ENCODE assay signal across 8 cellular contexts in the genomic region with DNA sequence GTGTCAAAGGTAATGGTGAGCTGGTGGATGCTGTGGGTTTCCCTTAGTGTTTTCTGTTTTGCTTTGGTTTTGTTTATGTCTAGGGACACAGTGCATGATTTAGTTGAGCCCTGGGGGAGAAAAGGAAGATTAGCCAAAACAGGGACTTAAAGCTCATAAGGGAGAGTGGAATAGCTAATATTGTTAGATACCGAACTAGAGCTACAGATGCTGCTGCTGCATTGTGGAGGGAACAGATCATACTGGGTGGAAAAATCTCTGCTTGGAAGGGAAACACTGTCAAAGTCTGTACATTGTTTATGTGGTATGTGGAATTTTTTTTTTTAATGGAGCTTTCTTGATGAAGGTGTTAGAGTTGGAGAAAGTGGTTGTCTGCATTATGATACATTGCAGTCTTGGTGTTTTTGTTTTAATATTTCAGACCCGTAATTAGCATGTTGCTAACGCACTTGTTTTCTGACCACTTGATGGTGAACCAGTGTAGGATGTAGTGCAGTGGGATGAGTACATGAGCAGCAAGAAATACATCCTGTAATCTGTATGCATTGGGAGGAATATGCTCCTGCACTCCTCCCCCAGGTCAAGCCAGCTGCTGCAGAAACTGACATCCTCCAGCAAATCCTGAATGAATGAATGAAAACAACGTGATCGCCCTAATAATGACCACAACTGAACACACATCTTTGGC. TPM values are rescaled to one million over a fixed set of nuclear protein-coding genes. Genes with fewer than 3 reads are reported as not detected.
DNase-seq lines count a peak whose midpoint lies in the region; ATAC-seq and TF ChIP-seq lines count a peak whose summit lies in the region.

No MANE protein-coding gene starts in this region.

- no peak overlapping the region for H3K27ac Mint-ChIP-seq in neural progenitor cell
- no peak overlapping the region for H3K27ac Mint-ChIP-seq in activated naive CD8-positive, alpha-beta T cell treated with anti-CD3 and anti-CD28 coated beads, Interleukin-2, amount 50 U/mL, for 24 hours

- H3F3A ChIP-seq in neural progenitor cell (ENCODE audit: low read depth) = peaks cover 4% of the 10 kb centered on the region

- H3K4me1 ChIP-seq in neural progenitor cell = peaks cover 43% of the 10 kb centered on the region

- peak overlapping the region; percentile 94 for H3K4me2 ChIP-seq in neural progenitor cell

- no peak for ATAC-seq in activated naive CD8-positive, alpha-beta T cell treated with anti-CD3 and anti-CD28 coated beads, Interleukin-2, amount 50 U/mL, for 24 hours
- ATAC-seq in HG03354 (IDR thresholded peaks at IDR 0.05; ENCODE audit: poor library complexity, severe bottlenecking, unreplicated experiment) = no peak
- ATAC-seq in HG03108 (IDR thresholded peaks at IDR 0.05; ENCODE audit: unreplicated experiment) = no peak

- no peaks in the 10 kb centered on the region for H3K27me3 ChIP-seq in GM06990 (replicated peaks; ENCODE audit: control insufficient read depth, insufficient read depth, low read length)
- no peaks in the 10 kb centered on the region for H3K27me3 ChIP-seq in neural progenitor cell

- H3K4me3 ChIP-seq in GM06990 (replicated peaks; ENCODE audit: low read depth, low read length) (peak overlapping the region; percentile 87), neural progenitor cell (peak overlapping the region; percentile 93)

- H3K4me1 Mint-ChIP-seq in neural progenitor cell = peaks cover 15% of the 10 kb centered on the region
- peaks cover 35% of the 10 kb centered on the region for H3K4me1 Mint-ChIP-seq in activated naive CD8-positive, alpha-beta T cell treated with anti-CD3 and anti-CD28 coated beads, Interleukin-2, amount 50 U/mL, for 24 hours

- no peaks in the 10 kb centered on the region for H3K36me3 ChIP-seq in GM06990 (ENCODE audit: control insufficient read depth, insufficient read depth, low read length)
- H3K36me3 ChIP-seq in neural progenitor cell = no peaks in the 10 kb centered on the region

- H3K9me3 ChIP-seq in neural progenitor cell (ENCODE audit: low read depth) = no peaks in the 10 kb centered on the region

- H4K20me1 ChIP-seq in neural progenitor cell (ENCODE audit: low read depth) = peaks cover 53% of the 10 kb centered on the region

- DNase-seq in GM06990 (ENCODE audit: extremely low read depth, insufficient read length) (no peak), NCI-H1105 (lab: John Stamatoyannopoulos, UW) (peak; percentile 23), cerebellum (ENCODE audit: low spot score) (peak; percentile 54), neural progenitor cell (ENCODE audit: low spot score) (peak; percentile 7)
- no peak for DNase-seq in activated naive CD8-positive, alpha-beta T cell treated with anti-CD3 and anti-CD28 coated beads, Interleukin-2, amount 50 U/mL, for 24 hours
- DNase-seq in stimulated activated naive CD4-positive, alpha-beta T cell treated with Interleukin-2 at 50 U/mL for 16 hours (lab: John Stamatoyannopoulos, UW) = no peak

- TF ChIP-seq CTCF in GM06990 (IDR thresholded peaks at IDR 0.05; ENCODE audit: insufficient read depth, low read length, poor library complexity, severe bottlenecking) = no peak
- no peak for TF ChIP-seq CTCF in neural progenitor cell (IDR thresholded peaks at IDR 0.05)

- H3K79me2 ChIP-seq in neural progenitor cell (ENCODE audit: low read depth) = peaks cover 62% of the 10 kb centered on the region

- no peak overlapping the region for H3K27ac ChIP-seq in neural progenitor cell

- H3K9me3 Mint-ChIP-seq in neural progenitor cell = no peaks in the 10 kb centered on the region
- no peaks in the 10 kb centered on the region for H3K9me3 Mint-ChIP-seq in activated naive CD8-positive, alpha-beta T cell treated with anti-CD3 and anti-CD28 coated beads, Interleukin-2, amount 50 U/mL, for 24 hours

- H3K27me3 Mint-ChIP-seq in neural progenitor cell (ENCODE audit: insufficient read depth, low read depth) = no peaks in the 10 kb centered on the region
- H3K27me3 Mint-ChIP-seq in activated naive CD8-positive, alpha-beta T cell treated with anti-CD3 and anti-CD28 coated beads, Interleukin-2, amount 50 U/mL, for 24 hours = no peaks in the 10 kb centered on the region

- no peak overlapping the region for H3K4me3 Mint-ChIP-seq in neural progenitor cell
- no peak overlapping the region for H3K4me3 Mint-ChIP-seq in activated naive CD8-positive, alpha-beta T cell treated with anti-CD3 and anti-CD28 coated beads, Interleukin-2, amount 50 U/mL, for 24 hours

- H2AFZ ChIP-seq in neural progenitor cell (replicated peaks) = no peak overlapping the region

- peak overlapping the region; percentile 12 for H3K9ac ChIP-seq in neural progenitor cell

- peaks cover 7% of the 10 kb centered on the region for H3K36me3 Mint-ChIP-seq in neural progenitor cell
- H3K36me3 Mint-ChIP-seq in activated naive CD8-positive, alpha-beta T cell treated with anti-CD3 and anti-CD28 coated beads, Interleukin-2, amount 50 U/mL, for 24 hours (ENCODE audit: low read depth) = no peaks in the 10 kb centered on the region

RNA-seq across cellular contexts. Expression of a gene that starts 2.2 kb away (rescaled TPM):
- total RNA-seq in cerebellum = 51.2 TPM
- 46.6 and 78.0 TPM in 2 replicates for total RNA-seq in neural progenitor cell (ENCODE audit: low replicate concordance)

Comparison
In these comparisons a context has a peak if more than half of its experiments do, and no peak if none do; other contexts are left out.
1. DNase-seq: peak in NCI-H1105 (single experiment), cerebellum (single experiment) and neural progenitor cell (single experiment); none in GM06990 (single experiment), activated naive CD8-positive, alpha-beta T cell treated with anti-CD3 and anti-CD28 coated beads, Interleukin-2, amount 50 U/mL, for 24 hours (single experiment) and stimulated activated naive CD4-positive, alpha-beta T cell treated with Interleukin-2 at 50 U/mL for 16 hours (single experiment).